In the genomic region with DNA sequence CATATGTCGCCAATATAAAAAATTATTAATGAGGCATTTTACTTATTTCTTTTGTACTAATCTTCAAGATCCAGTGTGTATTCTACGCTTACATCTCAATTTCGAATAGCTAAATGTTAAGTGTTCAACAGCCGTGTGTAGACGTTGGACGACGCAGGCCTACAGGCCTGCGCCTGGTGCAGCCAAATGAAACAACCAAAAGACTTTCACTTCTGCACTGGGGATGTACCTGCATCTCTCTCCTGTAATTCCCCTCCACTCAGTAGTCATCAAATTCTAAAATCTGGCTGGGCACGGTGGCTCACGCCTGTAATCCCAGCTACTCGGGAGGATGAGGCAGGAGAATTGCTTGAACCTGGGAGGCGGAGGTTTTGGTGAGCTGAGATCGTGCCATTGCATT, we compare ENCODE assay signal across 11 cellular contexts.
DNase-seq lines count a peak whose midpoint lies in the region; ATAC-seq and TF ChIP-seq lines count a peak whose summit lies in the region.
"Had no signal": no experiment of that assay in that cellular context is flagged by ENCODE, and none has a peak within 500 bp of the region (broad histone marks: within the 10 kb centered on the region; RNA-seq: fewer than 3 reads in every experiment).

No MANE protein-coding gene starts in this region.

- TF ChIP-seq CTCF in GM12864 (IDR thresholded peaks at IDR 0.05; ENCODE audit: low read depth, low read length, missing control alignments), result no peak

- no peak overlapping the region for H3K4me3 ChIP-seq in GM12864 (ENCODE audit: low read depth, low read length)

- DNase-seq in GM12864 (ENCODE audit: low read depth), result peak; percentile 75
- no peak for DNase-seq in erythroblast (lab: John Stamatoyannopoulos, UW)
- no peak for DNase-seq in globus pallidus (ENCODE audit: low spot score)
- no peak for DNase-seq in activated CD4-positive, alpha-beta T cell treated with anti-CD3 and anti-CD28 coated beads for 1 hour
- no peak for DNase-seq in amniotic stem cell (lab: John Stamatoyannopoulos, UW)
- DNase-seq: ACHN, NCI-H1417 treated with DMSO at 0.1 percent for 48 hours, small intestine had no signal

- TF ChIP-seq POLR2A in erythroblast (IDR thresholded peaks at IDR 0.05; ENCODE audit: low read length), result no peak

- ATAC-seq in GM19324 (IDR thresholded peaks at IDR 0.05; ENCODE audit: low FRiP score, unreplicated experiment) (peak; percentile 70), HG02642 (IDR thresholded peaks at IDR 0.05; ENCODE audit: poor library complexity, unreplicated experiment) (peak; percentile 80), HG03439 (IDR thresholded peaks at IDR 0.05; ENCODE audit: unreplicated experiment) (peak; percentile 74)
